15 cellular contexts compared by ENCODE assay signal in genomic region chr2:118844261-118845004, GRCh38. TPM values are rescaled to one million over a fixed set of nuclear protein-coding genes. Genes with fewer than 3 reads are reported as not detected.
DNase-seq lines count a peak whose midpoint lies in the region; ATAC-seq and TF ChIP-seq lines count a peak whose summit lies in the region.
"Had no signal": no experiment of that assay in that cellular context is flagged by ENCODE, and none has a peak within 500 bp of the region (broad histone marks: within the 10 kb centered on the region; RNA-seq: fewer than 3 reads in every experiment).

No MANE protein-coding gene starts in this region.

- H3K27me3 Mint-ChIP-seq in activated naive CD8-positive, alpha-beta T cell: peaks cover 56% of the 10 kb centered on the region
- peaks cover 92% of the 10 kb centered on the region for H3K27me3 Mint-ChIP-seq in activated naive CD8-positive, alpha-beta T cell treated with anti-CD3 and anti-CD28 coated beads for 36 hours
- peaks cover 88% of the 10 kb centered on the region in 2 donors for H3K27me3 Mint-ChIP-seq in effector memory CD8-positive, alpha-beta T cell
- H3K27me3 Mint-ChIP-seq in naive thymus-derived CD8-positive, alpha-beta T cell: peaks cover 47 to 87% (median 59%) of the 10 kb centered on the region in 5 donors
- H3K27me3 Mint-ChIP-seq in activated CD8-positive, alpha-beta T cell treated with anti-CD3 and anti-CD28 coated beads for 36 hours: peaks cover 82% of the 10 kb centered on the region

- H3K36me3 ChIP-seq in subcutaneous abdominal adipose tissue (ENCODE audit: control insufficient read depth in 5 of 5, insufficient read depth in 5 of 5, low read length in 5 of 5): no peaks in the 10 kb centered on the region

- CTCF ChIA-PET in activated CD8-positive, alpha-beta T cell treated with anti-CD3 and anti-CD28 coated beads for 36 hours (lab: Charles Lee): interaction anchor here (0.7 to 4.5 kb wide), 5 partner anchors 11 to 812 kb away, joined by 3 to 44 read pairs (median 5); no protein-coding TSS in a partner anchor

- peaks cover 44% of the 10 kb centered on the region for H3K4me1 Mint-ChIP-seq in activated naive CD8-positive, alpha-beta T cell (ENCODE audit: low read depth)
- peaks cover 25% of the 10 kb centered on the region for H3K4me1 Mint-ChIP-seq in activated naive CD8-positive, alpha-beta T cell treated with anti-CD3 and anti-CD28 coated beads for 36 hours
- H3K4me1 Mint-ChIP-seq in effector memory CD8-positive, alpha-beta T cell (ENCODE audit: low read depth in 2 of 2): peaks cover 10 to 14% of the 10 kb centered on the region in 2 donors
- H3K4me1 Mint-ChIP-seq in naive thymus-derived CD8-positive, alpha-beta T cell: peaks cover 11 to 44% (median 41%) of the 10 kb centered on the region in 4 donors
- peaks cover 22% of the 10 kb centered on the region for H3K4me1 Mint-ChIP-seq in activated CD8-positive, alpha-beta T cell treated with anti-CD3 and anti-CD28 coated beads for 36 hours (ENCODE audit: low read depth)

- H3K4me3 Mint-ChIP-seq in activated naive CD8-positive, alpha-beta T cell: peak overlapping the region; percentile 56
- no peak overlapping the region for H3K4me3 Mint-ChIP-seq in activated naive CD8-positive, alpha-beta T cell treated with anti-CD3 and anti-CD28 coated beads for 36 hours
- H3K4me3 Mint-ChIP-seq in effector memory CD8-positive, alpha-beta T cell: peak overlapping the region; percentile 26 to 33
- H3K4me3 Mint-ChIP-seq in naive thymus-derived CD8-positive, alpha-beta T cell: peak overlapping the region in 9 of 10 donors; percentile 24 to 90 (median 69)
- H3K4me3 Mint-ChIP-seq in activated CD8-positive, alpha-beta T cell treated with anti-CD3 and anti-CD28 coated beads for 36 hours: no peak overlapping the region

- no peak for TF ChIP-seq CTCF in activated CD8-positive, alpha-beta T cell treated with anti-CD3 and anti-CD28 coated beads for 36 hours (IDR thresholded peaks at IDR 0.05)

- no peak for ATAC-seq in effector memory CD8-positive, alpha-beta T cell (replicated peaks)
- no peak for ATAC-seq in naive thymus-derived CD8-positive, alpha-beta T cell
- ATAC-seq in GM18907 (IDR thresholded peaks at IDR 0.05; ENCODE audit: unreplicated experiment): no peak
- ATAC-seq in HG03039 (IDR thresholded peaks at IDR 0.05; ENCODE audit: unreplicated experiment): no peak
- ATAC-seq in activated CD8-positive, alpha-beta T cell treated with anti-CD3 and anti-CD28 coated beads for 36 hours: no peak
- ATAC-seq: GM12878 had no signal

- no peak overlapping the region for H3K27ac Mint-ChIP-seq in activated naive CD8-positive, alpha-beta T cell
- H3K27ac Mint-ChIP-seq in activated naive CD8-positive, alpha-beta T cell treated with anti-CD3 and anti-CD28 coated beads for 36 hours: no peak overlapping the region
- no peak overlapping the region for H3K27ac Mint-ChIP-seq in effector memory CD8-positive, alpha-beta T cell
- peak overlapping the region in 4 of 10 donors; percentile 3 to 37 (median 15) for H3K27ac Mint-ChIP-seq in naive thymus-derived CD8-positive, alpha-beta T cell
- H3K27ac Mint-ChIP-seq in activated CD8-positive, alpha-beta T cell treated with anti-CD3 and anti-CD28 coated beads for 36 hours: no peak overlapping the region

- H3K36me3 Mint-ChIP-seq in activated naive CD8-positive, alpha-beta T cell: no peaks in the 10 kb centered on the region
- H3K36me3 Mint-ChIP-seq in activated naive CD8-positive, alpha-beta T cell treated with anti-CD3 and anti-CD28 coated beads for 36 hours: peaks cover 2% of the 10 kb centered on the region
- H3K36me3 Mint-ChIP-seq in effector memory CD8-positive, alpha-beta T cell (ENCODE audit: insufficient read depth): peaks cover 3% of the 10 kb centered on the region
- peaks cover 0 to 3% (median 0%) of the 10 kb centered on the region in 3 donors for H3K36me3 Mint-ChIP-seq in naive thymus-derived CD8-positive, alpha-beta T cell
- H3K36me3 Mint-ChIP-seq in activated CD8-positive, alpha-beta T cell treated with anti-CD3 and anti-CD28 coated beads for 36 hours (ENCODE audit: low read depth): no peaks in the 10 kb centered on the region

- peak overlapping the region; percentile 78 for H3K27ac ChIP-seq in subcutaneous abdominal adipose tissue (ENCODE audit: low read depth, low read length)

- H3K9ac ChIP-seq in subcutaneous abdominal adipose tissue (ENCODE audit: low read length in 5 of 5): peak overlapping the region in 4 of 5 donors; percentile 24 to 76 (median 53)

- intact Hi-C loops in activated CD8-positive, alpha-beta T cell treated with anti-CD3 and anti-CD28 coated beads for 36 hours (cut with micrococcal nuclease): no loop called here

- no peaks in the 10 kb centered on the region for H3K9me3 ChIP-seq in subcutaneous abdominal adipose tissue (ENCODE audit: control insufficient read depth in 5 of 5, low read length in 5 of 5)

- no peaks in the 10 kb centered on the region for H3K9me3 Mint-ChIP-seq in activated naive CD8-positive, alpha-beta T cell (ENCODE audit: low read depth)
- H3K9me3 Mint-ChIP-seq in activated naive CD8-positive, alpha-beta T cell treated with anti-CD3 and anti-CD28 coated beads for 36 hours: peaks cover 1% of the 10 kb centered on the region
- no peaks in the 10 kb centered on the region for H3K9me3 Mint-ChIP-seq in effector memory CD8-positive, alpha-beta T cell
- H3K9me3 Mint-ChIP-seq in naive thymus-derived CD8-positive, alpha-beta T cell: peaks cover 0 to 5% (median 0%) of the 10 kb centered on the region in 9 donors
- H3K9me3 Mint-ChIP-seq in activated CD8-positive, alpha-beta T cell treated with anti-CD3 and anti-CD28 coated beads for 36 hours: no peaks in the 10 kb centered on the region

- POLR2A ChIA-PET in naive thymus-derived CD8-positive, alpha-beta T cell (lab: Charles Lee): no interaction called here
- POLR2A ChIA-PET in activated CD8-positive, alpha-beta T cell treated with anti-CD3 and anti-CD28 coated beads for 36 hours (lab: Charles Lee): interaction anchor here (0.6 kb wide), 1 partner anchor 394 kb away, joined by 3 read pairs; no protein-coding TSS in a partner anchor

- no peak for DNase-seq in activated naive CD8-positive, alpha-beta T cell treated with anti-CD3 and anti-CD28 coated beads for 36 hours
- DNase-seq in effector memory CD8-positive, alpha-beta T cell: no peak
- no peak for DNase-seq in naive thymus-derived CD8-positive, alpha-beta T cell
- no peak for DNase-seq in activated CD8-positive, alpha-beta T cell treated with anti-CD3 and anti-CD28 coated beads for 36 hours
- DNase-seq: activated CD8-positive, alpha-beta memory T cell treated with anti-CD3 and anti-CD28 coated beads for 24 hours; activated naive CD4-positive, alpha-beta T cell treated with anti-CD3 and anti-CD28 coated beads, Interleukin-2, amount 50 U/mL, for 16 hours; DMS53; NCI-H446 treated with DMSO at 0.1 percent for 48 hours; T-helper 9 cell had no signal

- H3K27me3 ChIP-seq in subcutaneous abdominal adipose tissue (ENCODE audit: control insufficient read depth in 5 of 5, insufficient read depth in 4 of 5, low read length in 5 of 5): peaks cover 0 to 48% (median 42%) of the 10 kb centered on the region in 5 donors

- H3K4me1 ChIP-seq in subcutaneous abdominal adipose tissue (ENCODE audit: control insufficient read depth in 5 of 5, insufficient read depth in 5 of 5, low read length in 5 of 5): peaks cover 2 to 69% (median 63%) of the 10 kb centered on the region in 5 donors

- H3K4me3 ChIP-seq in subcutaneous abdominal adipose tissue (ENCODE audit: low read depth in 1 of 5, low read length in 5 of 5): peak overlapping the region; percentile 62 to 76 (median 70)
- H3K4me3 ChIP-seq: GM12878 had no signal

RNA-seq across cellular contexts. Expression of gene EN1, which starts 3.0 kb away (rescaled TPM):
- not detected for total RNA-seq in activated naive CD8-positive, alpha-beta T cell treated with anti-CD3 and anti-CD28 coated beads for 36 hours
- total RNA-seq in naive thymus-derived CD8-positive, alpha-beta T cell: not detected
- polyA plus RNA-seq in naive thymus-derived CD8-positive, alpha-beta T cell: not detected
- total RNA-seq in activated CD8-positive, alpha-beta T cell treated with anti-CD3 and anti-CD28 coated beads for 36 hours: not detected
- total RNA-seq: GM12878, RPMI7951 had no signal
- polyA plus RNA-seq: GM12878 had no signal

Comparison
In these comparisons a context has a peak if more than half of its experiments do, and no peak if none do; other contexts are left out.
1. H3K4me3 Mint-ChIP-seq: peak in activated naive CD8-positive, alpha-beta T cell (single experiment), effector memory CD8-positive, alpha-beta T cell (2 of 2) and naive thymus-derived CD8-positive, alpha-beta T cell (9 of 10); none in activated naive CD8-positive, alpha-beta T cell treated with anti-CD3 and anti-CD28 coated beads for 36 hours (single experiment) and activated CD8-positive, alpha-beta T cell treated with anti-CD3 and anti-CD28 coated beads for 36 hours (single experiment).